ENCODE assay signal across 1 cellular context in genomic region chr6:20266851-20267608, GRCh38.
TF ChIP-seq lines count a peak whose summit lies in the region.

No MANE protein-coding gene starts in this region.

TF ChIP-seq in HCT116, 20 proteins besides CTCF, POLR2A, EP300 and RAD21 (continued from another document):
- no peak for TF ChIP-seq ZBTB33 (IDR thresholded peaks at IDR 0.05; ENCODE audit: extremely low read depth, insufficient replicate concordance, low read length)
- no peak for TF ChIP-seq ZFX (IDR thresholded peaks at IDR 0.05)
- no peak for TF ChIP-seq REST (IDR thresholded peaks at IDR 0.05; ENCODE audit: low read depth)
- peak; percentile 15; the same call in 1 of the 2 replicates for TF ChIP-seq SIN3A (IDR thresholded peaks at IDR 0.05; ENCODE audit: low read depth)
- TF ChIP-seq CEBPB (IDR thresholded peaks at IDR 0.05; ENCODE audit: low read depth) = no peak; the same call in 1 of the 2 replicates
- no peak; the same call in 1 of the 2 replicates for TF ChIP-seq EGR1 (IDR thresholded peaks at IDR 0.05; ENCODE audit: low read depth)
- TF ChIP-seq SP1 (IDR thresholded peaks at IDR 0.05; ENCODE audit: low read depth) = peak; percentile 87
- TF ChIP-seq ELF1 (IDR thresholded peaks at IDR 0.05; ENCODE audit: borderline replicate concordance, low read depth) = no peak
- peak; percentile 93 for TF ChIP-seq JUND (IDR thresholded peaks at IDR 0.05)
- peak; percentile 62; the same call in 1 of the 2 replicates for TF ChIP-seq SRF (IDR thresholded peaks at IDR 0.05; ENCODE audit: low read depth)
- no peak for TF ChIP-seq EZH2phosphoT487 (IDR thresholded peaks at IDR 0.05; ENCODE audit: borderline replicate concordance)
- TF ChIP-seq FOSL1 (IDR thresholded peaks at IDR 0.05; ENCODE audit: low read depth) = peak; percentile 93
- peak; percentile 59; the same call in 1 of the 2 replicates for TF ChIP-seq CBX3 (IDR thresholded peaks at IDR 0.05; ENCODE audit: low read depth)
- TF ChIP-seq ATF3 (IDR thresholded peaks at IDR 0.05) = no peak; the same call in 1 of the 2 replicates
- TF ChIP-seq ZNF274 (IDR thresholded peaks at IDR 0.05; ENCODE audit: low read depth, low read length) = no peak
- peak; percentile 93 for TF ChIP-seq MAX (IDR thresholded peaks at IDR 0.05)
